In the genomic region with DNA sequence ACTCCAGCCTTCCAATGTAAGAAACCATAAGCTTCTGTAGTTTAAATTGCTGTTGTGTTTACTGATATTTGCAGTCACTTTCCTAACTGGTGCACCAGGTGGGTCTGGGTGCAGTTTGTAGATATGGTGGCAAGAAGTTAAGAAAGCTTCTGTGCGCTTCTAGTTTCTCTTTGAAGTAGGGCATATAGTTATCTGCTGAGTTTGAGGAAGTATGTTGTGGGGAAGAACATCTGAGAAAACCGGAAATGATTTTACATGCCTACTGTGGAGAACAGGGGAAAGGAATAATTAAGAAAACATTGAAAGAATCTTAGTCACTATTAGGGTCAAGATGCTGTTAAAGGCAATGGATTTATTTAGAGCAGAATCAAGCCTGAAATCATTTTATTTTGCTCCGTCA, we compare ENCODE assay signal across 21 cellular contexts.
"Had no signal": no experiment of that assay in that cellular context is flagged by ENCODE, and none has a peak within 500 bp of the region (broad histone marks: within the 10 kb centered on the region; RNA-seq: fewer than 3 reads in every experiment).

No MANE protein-coding gene starts in this region.

- ATAC-seq: activated naive CD4-positive, alpha-beta T cell treated with anti-CD3 and anti-CD28 coated beads, Interleukin-2, amount 50 U/mL, for 72 hours; naive thymus-derived CD8-positive, alpha-beta T cell; sciatic nerve; stimulated activated memory B cell treated with anti-CD40 and anti-IgM and Interleukin-4, amounts not matched to agents 10 μg/mL and 1 μg/mL and 100 μg/mL, for 72 hours had no signal

- H3K27me3 ChIP-seq: left lung, neural progenitor cell, suprapubic skin had no signal

- H3K4me1 Mint-ChIP-seq: immature natural killer cell had no signal

- H3K27ac Mint-ChIP-seq: activated naive CD4-positive, alpha-beta T cell treated with anti-CD3 and anti-CD28 coated beads, Interleukin-2, amount 50 U/mL, for 72 hours; brain; immature natural killer cell; naive thymus-derived CD8-positive, alpha-beta T cell; neural progenitor cell; stimulated activated memory B cell treated with anti-CD40 and anti-IgM and Interleukin-4, amounts not matched to agents 10 μg/mL and 1 μg/mL and 100 μg/mL, for 72 hours had no signal

- H3K9ac ChIP-seq: neural progenitor cell had no signal

- H3K4me3 ChIP-seq: hepatocyte, left lung, lung, neural progenitor cell, stomach, suprapubic skin, tibial nerve had no signal

- H3K4me2 ChIP-seq: hepatocyte, neural progenitor cell had no signal

- H3K4me1 ChIP-seq: left lung, stomach, suprapubic skin, tibial nerve had no signal

- H3K79me2 ChIP-seq: hepatocyte had no signal

- H3K27ac ChIP-seq: hepatocyte, left lung, neural progenitor cell, stomach, suprapubic skin, tibial nerve had no signal

- H3K36me3 Mint-ChIP-seq: activated naive CD4-positive, alpha-beta T cell treated with anti-CD3 and anti-CD28 coated beads, Interleukin-2, amount 50 U/mL, for 72 hours; brain; immature natural killer cell; neural progenitor cell; stimulated activated memory B cell treated with anti-CD40 and anti-IgM and Interleukin-4, amounts not matched to agents 10 μg/mL and 1 μg/mL and 100 μg/mL, for 72 hours had no signal

- H3K4me3 Mint-ChIP-seq: brain; immature natural killer cell; naive thymus-derived CD8-positive, alpha-beta T cell; neural progenitor cell; stimulated activated memory B cell treated with anti-CD40 and anti-IgM and Interleukin-4, amounts not matched to agents 10 μg/mL and 1 μg/mL and 100 μg/mL, for 72 hours had no signal

- DNase-seq: activated CD4-positive, alpha-beta T cell treated with anti-CD3 and anti-CD28 coated beads for 1 hour; activated CD4-positive, alpha-beta T cell treated with anti-CD3 and anti-CD28 coated beads, Interleukin-2, amount 50 U/mL, for 1 hour; activated T-cell treated with anti-CD3 and anti-CD28 coated beads, Interleukin-2, amount 50 U/mL, for 1 hour; aorta; foreskin melanocyte; immature natural killer cell; left lung; naive thymus-derived CD8-positive, alpha-beta T cell; posterior cingulate gyrus; small intestine; stomach; T1000 had no signal

- H3K36me3 ChIP-seq: left lung, neural progenitor cell, stomach, suprapubic skin, tibial nerve had no signal

- H2AFZ ChIP-seq: hepatocyte, neural progenitor cell had no signal

- H3K9me3 ChIP-seq: left lung, stomach, suprapubic skin, tibial nerve had no signal
